In genomic region chr19:2543463-2544442, GRCh38 we compare ENCODE assay signal across 8 cellular contexts.
DNase-seq lines count a peak whose midpoint lies in the region; ATAC-seq, FAIRE-seq and TF ChIP-seq lines count a peak whose summit lies in the region.

No MANE protein-coding gene starts in this region.

- DNase-seq in HS-5 (ENCODE audit: low read depth) (peak; percentile 87), PC-3 (peak; percentile 94), activated T-helper 1 cell treated with Interleukin-2 at 50 U/mL for 16 hours (ENCODE audit: low read depth) (peak; percentile 38), esophagus squamous epithelium (lab: John Stamatoyannopoulos, UW) (peak; percentile 63), myocyte (ENCODE audit: low read depth) (peak; percentile 95), D721Med (ENCODE audit: insufficient read length, low spot score) (no peak)
- peak; percentile 78 for DNase-seq in stimulated activated CD8-positive, alpha-beta memory T cell treated with anti-CD3 and anti-CD28 coated beads, Interleukin-4, amount 100 ng/mL, for 48 hours

- H2AFZ ChIP-seq in PC-3 (ENCODE audit: low read length): peak overlapping the region; percentile 67

- BruUV-seq in PC-3 (replicated peaks; lab: Mats Ljungman, UMichigan): no TSS peak

- POLR2A ChIA-PET in PC-3 (lab: Charles Lee; ENCODE audit: unreplicated experiment): interaction anchor here (1.2 to 2.6 kb wide), 3 partner anchors 9 to 67 kb away, joined by 3 to 18 read pairs (median 11); partner anchors contain the start of gene GADD45B

- H3F3A ChIP-seq in PC-3 (ENCODE audit: low read length, unreplicated experiment): no peaks in the 10 kb centered on the region

- WGBS in esophagus squamous epithelium, 2 donors: 18 to 41% methylated on average over 10 to 18 of the region's 36 CpGs

- peak overlapping the region; percentile 58 for H3K9ac ChIP-seq in PC-3 (ENCODE audit: low read length)

- intact Hi-C loops in PC-3 (cut with micrococcal nuclease): loop anchor here (1.0 to 2.0 kb wide), 3 partner anchors 19 to 67 kb away; partner anchors contain the start of gene GADD45B
- intact Hi-C loops in esophagus squamous epithelium (cut with DNase I): loop anchor here (5.0 to 10.0 kb wide), 2 partner anchors 61 to 66 kb away; partner anchors contain the start of gene GADD45B

- peak overlapping the region; percentile 87 for H3K27ac ChIP-seq in C4-2B
- H3K27ac ChIP-seq in PC-3 (ENCODE audit: low read length): peak overlapping the region; percentile 88
- peak overlapping the region; percentile 84 to 91 (median 90) for H3K27ac ChIP-seq in esophagus squamous epithelium

- no peak for TF ChIP-seq CTCF in C4-2B (conservative IDR thresholded peaks at IDR 0.05)
- TF ChIP-seq CTCF in PC-3 (conservative IDR thresholded peaks at IDR 0.05; ENCODE audit: low read depth, low read length): peak; percentile 35; the same call in 1 of the 2 replicates
- TF ChIP-seq CTCF in esophagus squamous epithelium (IDR thresholded peaks at IDR 0.05): peak in 4 of 6 experiments; percentile 11 to 53 (median 34)
- no peak for TF ChIP-seq CTCF in D721Med (IDR thresholded peaks at IDR 0.05; ENCODE audit: insufficient read depth, missing control alignments)

- H3K9me3 ChIP-seq in PC-3 (ENCODE audit: low read length) (no peaks in the 10 kb centered on the region), esophagus squamous epithelium (no peaks in the 10 kb centered on the region)

- ATAC-seq in PC-3: peak; percentile 79

- peaks cover 21% of the 10 kb centered on the region for H3K79me2 ChIP-seq in PC-3 (ENCODE audit: low read length)

- no peak for FAIRE-seq in D721Med (lab: Jason Lieb, UNC)

- peak overlapping the region; percentile 54 for H3K4me3 ChIP-seq in PC-3 (ENCODE audit: low read length)
- H3K4me3 ChIP-seq in esophagus squamous epithelium: peak overlapping the region in 3 of 4 donors; percentile 21 to 54 (median 31)

- peak overlapping the region; percentile 85 for H3K4me2 ChIP-seq in PC-3 (ENCODE audit: low read length)

- CTCF ChIA-PET in PC-3 (lab: Charles Lee): interaction anchor here (0.5 to 0.6 kb wide), 3 partner anchors 34 to 93 kb away, joined by 4 to 5 read pairs (median 5); no protein-coding TSS in a partner anchor

- no peaks in the 10 kb centered on the region for H3K9me2 ChIP-seq in PC-3 (replicated peaks; ENCODE audit: low read length)

- peaks cover 47% of the 10 kb centered on the region for H3K4me1 ChIP-seq in PC-3 (ENCODE audit: insufficient read depth, low read length)
- peaks cover 55 to 75% (median 67%) of the 10 kb centered on the region in 3 donors for H3K4me1 ChIP-seq in esophagus squamous epithelium

- H3K27me3 ChIP-seq in PC-3 (ENCODE audit: low read length): no peaks in the 10 kb centered on the region
- no peaks in the 10 kb centered on the region for H3K27me3 ChIP-seq in esophagus squamous epithelium

- TF ChIP-seq POLR2A in esophagus squamous epithelium (IDR thresholded peaks at IDR 0.05): peak in 2 of 4 donors; percentile 48 to 68

- H3K36me3 ChIP-seq in PC-3 (ENCODE audit: low read depth, low read length) (no peaks in the 10 kb centered on the region), esophagus squamous epithelium (no peaks in the 10 kb centered on the region)

- no peaks in the 10 kb centered on the region for H4K20me1 ChIP-seq in PC-3 (ENCODE audit: low read length)

Comparison
In these comparisons a context has a peak if more than half of its experiments do, and no peak if none do; other contexts are left out.
1. CTCF ChIP-seq: peak in PC-3 (single experiment) and esophagus squamous epithelium (4 of 6); none in C4-2B (single experiment) and D721Med (single experiment).
2. Peak in every context shown above with its lines, with median percentiles within 50 percentile points of each other: H3K27ac ChIP-seq.